ENCODE assay signal across 5 cellular contexts in the genomic region with DNA sequence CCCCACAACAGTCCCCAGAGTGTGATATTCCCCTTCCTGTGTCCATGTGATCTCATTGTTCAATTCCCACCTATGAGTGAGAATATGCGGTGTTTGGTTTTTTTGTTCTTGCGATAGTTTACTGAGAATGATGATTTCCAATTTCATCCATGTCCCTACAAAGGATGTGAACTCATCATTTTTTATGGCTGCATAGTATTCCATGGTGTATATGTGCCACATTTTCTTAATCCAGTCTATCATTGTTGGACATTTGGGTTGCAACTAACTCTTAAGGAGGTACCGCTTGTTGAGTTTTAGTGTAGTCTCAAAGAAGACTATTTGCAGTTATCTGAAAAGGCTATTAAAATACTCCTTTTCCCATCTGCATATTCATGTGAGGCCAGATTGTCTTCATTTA. TPM values are rescaled to one million over a fixed set of nuclear protein-coding genes. Genes with fewer than 3 reads are reported as not detected.
"Had no signal": no experiment of that assay in that cellular context is flagged by ENCODE, and none has a peak within 500 bp of the region (broad histone marks: within the 10 kb centered on the region; RNA-seq: fewer than 3 reads in every experiment).

No MANE protein-coding gene starts in this region.

RNA-seq across cellular contexts. Expression of gene GDPD2, which starts 22.9 kb away (rescaled TPM):
- total RNA-seq: activated B cell treated with CpG ODN at 0.5 μM for 24 hours; activated CD4-positive, alpha-beta memory T cell treated with anti-CD3 and anti-CD28 coated beads for 36 hours; activated CD8-positive, alpha-beta memory T cell treated with anti-CD3 and anti-CD28 coated beads for 36 hours; activated CD8-positive, alpha-beta T cell treated with anti-CD3 and anti-CD28 coated beads for 36 hours; T-helper 17 cell had no signal
